In the genomic region with DNA sequence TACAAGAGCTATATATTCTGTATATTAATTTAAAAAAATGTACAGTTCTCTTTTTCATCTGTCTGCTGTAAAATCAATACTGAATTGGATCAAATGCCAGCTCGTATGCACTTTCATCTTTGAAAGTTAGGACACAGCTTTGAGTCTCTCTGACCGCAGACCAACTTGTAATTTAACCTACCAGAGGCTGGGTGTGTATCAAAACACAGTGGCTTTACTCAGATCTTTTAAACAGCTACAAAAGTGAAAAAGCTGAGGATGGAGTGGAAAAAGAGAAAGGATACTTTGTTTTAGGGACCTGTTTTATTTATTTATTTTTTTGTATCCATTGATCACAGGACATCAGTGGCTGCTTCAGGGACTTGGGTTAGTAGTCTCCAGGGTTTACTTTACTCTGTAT, we compare ENCODE assay signal across 36 cellular contexts. TPM values are rescaled to one million over a fixed set of nuclear protein-coding genes. Genes with fewer than 3 reads are reported as not detected.
"Had no signal": no experiment of that assay in that cellular context is flagged by ENCODE, and none has a peak within 500 bp of the region (broad histone marks: within the 10 kb centered on the region; RNA-seq: fewer than 3 reads in every experiment).

No MANE protein-coding gene starts in this region.

- H3K27me3 ChIP-seq: brain microvascular endothelial cell, cardiac muscle cell had no signal

- ATAC-seq: activated CD8-positive, alpha-beta memory T cell treated with anti-CD3 and anti-CD28 coated beads, Interleukin-2, amount 10 ng/mL, durations not matched to agents 7 days and 5 days; activated naive CD8-positive, alpha-beta T cell treated with anti-CD3 and anti-CD28 coated beads, Interleukin-2, amount 50 U/mL, for 24 hours; K562; PC-3; Right ventricle myocardium inferior had no signal

- H3K4me3 ChIP-seq: cardiac muscle cell, K562 had no signal

- H3K36me3 ChIP-seq: brain microvascular endothelial cell, cardiac muscle cell had no signal

- H3K27ac ChIP-seq: brain microvascular endothelial cell, cardiac muscle cell, RWPE1, VCaP had no signal

- DNase-seq: activated B cell treated with CpG ODN at 0.5 μM for 24 hours; activated CD4-positive, alpha-beta memory T cell treated with anti-CD3 and anti-CD28 coated beads, Interleukin-2, amount 10 ng/mL, durations not matched to agents 7 days and 5 days; activated CD4-positive, alpha-beta T cell treated with anti-CD3 and anti-CD28 coated beads for 4 hours; activated CD4-positive, CD25-positive, alpha-beta regulatory T cell treated with anti-CD3 and anti-CD28 coated beads, Interleukin-2, amount 50 U/mL, for 72 hours; activated CD8-positive, alpha-beta memory T cell treated with anti-CD3 and anti-CD28 coated beads for 24 hours; activated CD8-positive, alpha-beta memory T cell treated with anti-CD3 and anti-CD28 coated beads, Interleukin-2, amount 10 ng/mL, durations not matched to agents 7 days and 5 days; activated CD8-positive, alpha-beta memory T cell treated with anti-CD3 and anti-CD28 coated beads, Interleukin-2, amount 50 U/mL, for 48 hours; activated effector memory CD4-positive, alpha-beta T cell treated with Interleukin-2 at 50 U/mL for 16 hours; activated naive CD4-positive, alpha-beta T cell treated with anti-CD3 and anti-CD28 coated beads, Interleukin-2, amount 10 ng/mL, durations not matched to agents 7 days and 5 days; activated naive CD8-positive, alpha-beta T cell treated with anti-CD3 and anti-CD28 coated beads, Interleukin-2, amount 50 U/mL, for 24 hours; activated T-cell treated with anti-CD3 and anti-CD28 coated beads, Interleukin-2, amount 50 U/mL, for 48 hours; aorta; brain microvascular endothelial cell; NCI-H1092 treated with DMSO at 0.1 percent for 48 hours; NCI-H1417; NCI-H146; NCI-H187; NCI-H2029 treated with DMSO at 0.1 percent for 48 hours; NCI-H2107; NCI-H2171; NCI-H2227 treated with DMSO at 0.1 percent for 48 hours; NCI-H446; NCI-H524; NCI-H69; NCI-H82; PC-3; SIG-M5; SW 1271; T-helper 1 cell; T-helper 2 cell; T-helper 9 cell had no signal

RNA-seq across cellular contexts. Expression of a gene that starts 44.1 kb away (rescaled TPM):
- polyA plus RNA-seq: K562 had no signal
